Comparison of ENCODE assay signal across 8 cellular contexts in the genomic region with DNA sequence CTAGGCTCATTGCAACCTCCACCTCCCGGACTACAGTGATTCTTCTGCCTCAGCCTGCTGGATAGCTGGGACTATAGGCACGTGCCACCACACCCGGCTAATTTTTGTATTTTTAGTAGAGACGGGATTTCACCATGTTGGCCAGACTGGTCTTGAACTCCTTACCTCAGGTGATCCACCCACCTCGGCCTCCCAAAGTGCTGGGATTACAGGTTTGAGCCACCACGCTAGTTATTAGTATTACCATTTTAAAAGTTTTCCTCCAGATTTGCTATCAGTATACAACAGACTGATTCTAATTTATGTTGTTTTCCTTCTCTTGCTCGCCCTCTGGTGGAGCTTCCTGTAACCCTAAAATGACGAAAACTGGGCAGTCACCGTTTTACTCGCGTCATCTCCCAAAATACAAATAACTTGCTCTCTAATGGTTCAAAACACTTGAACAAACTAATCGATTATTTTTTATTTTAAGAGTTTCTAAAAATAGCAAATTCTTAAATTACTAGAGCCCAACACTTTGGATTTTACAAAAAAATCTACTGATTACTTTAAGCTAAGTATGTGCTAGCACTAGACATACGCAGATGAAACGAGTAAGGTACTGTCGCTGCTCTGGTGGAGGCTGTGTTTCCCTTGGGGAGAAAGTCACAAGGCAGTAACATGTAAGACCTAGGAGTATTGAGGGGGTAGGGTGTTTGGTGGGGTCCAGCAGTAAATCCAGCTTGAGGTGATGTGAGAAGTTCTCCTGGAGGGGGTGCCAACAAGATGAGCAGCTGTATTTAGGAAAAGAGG.
DNase-seq lines count a peak whose midpoint lies in the region; ATAC-seq, FAIRE-seq and TF ChIP-seq lines count a peak whose summit lies in the region.

No MANE protein-coding gene starts in this region.

- H3F3A ChIP-seq in GM23338 (replicated peaks; ENCODE audit: low read depth) = no peaks in the 10 kb centered on the region

- H3K4me1 Mint-ChIP-seq in GM23338 = peaks cover 3% of the 10 kb centered on the region; the same call in 2 of the 3 replicates

- H3K4me3 ChIP-seq in GM23338 = no peak overlapping the region
- no peak overlapping the region for H3K4me3 ChIP-seq in MG63
- no peak overlapping the region for H3K4me3 ChIP-seq in astrocyte of the cerebellum (ENCODE audit: low read depth, low read length)
- H3K4me3 ChIP-seq in iPS DF 6.9 (ENCODE audit: low read length) = no peak overlapping the region
- H3K4me3 ChIP-seq in spleen = peak overlapping the region in 5 of 8 donors; percentile 6 to 47 (median 16)

- TF ChIP-seq CTCF in GM23338 (conservative IDR thresholded peaks at IDR 0.05; ENCODE audit: low read depth in 2 of 2) (peak; percentile 75 to 84), astrocyte of the cerebellum (IDR thresholded peaks at IDR 0.05; ENCODE audit: low read depth, low read length, missing control alignments) (peak; percentile 62), spleen (IDR thresholded peaks at IDR 0.05 in 8 of 11, conservative IDR thresholded peaks at IDR 0.05 in 3 of 11) (peak; percentile 32 to 84 (median 78))

- no peak overlapping the region for H3K27ac Mint-ChIP-seq in GM23338

- no peaks in the 10 kb centered on the region for H3K9me2 ChIP-seq in GM23338 (ENCODE audit: insufficient read depth)

- H3K4me1 ChIP-seq in GM23338 (ENCODE audit: insufficient read depth) = no peaks in the 10 kb centered on the region
- no peaks in the 10 kb centered on the region for H3K4me1 ChIP-seq in iPS DF 6.9 (ENCODE audit: control insufficient read depth, insufficient read depth, low read length)
- peaks cover 0 to 15% (median 5%) of the 10 kb centered on the region in 6 donors for H3K4me1 ChIP-seq in spleen

- in situ Hi-C loops in astrocyte of the cerebellum (cut with HindIII; ENCODE audit: low sequenced_read_pairs) = no loop called here

- peak; percentile 88 for ATAC-seq in GM23338

- peak; percentile 79 for DNase-seq in GM23338 (ENCODE audit: low spot score)
- DNase-seq in MG63 = peak; percentile 27
- peak; percentile 11 for DNase-seq in T1000 (lab: John Stamatoyannopoulos, UW)
- peak; percentile 34 for DNase-seq in astrocyte of the cerebellum (ENCODE audit: low read depth)
- peak; percentile 41 for DNase-seq in iPS DF 6.9 (ENCODE audit: low read depth, low spot score)
- no peak for DNase-seq in spleen
- no peak for DNase-seq in ecto neural progenitor cell (ENCODE audit: low spot score)

- no peak overlapping the region for H3K27ac ChIP-seq in GM23338 (ENCODE audit: low read depth)
- no peak overlapping the region for H3K27ac ChIP-seq in iPS DF 6.9 (ENCODE audit: low read length)
- H3K27ac ChIP-seq in spleen = peak overlapping the region in 7 of 8 donors; percentile 13 to 65 (median 49)

- peaks cover 6% of the 10 kb centered on the region; the same call in 2 of the 3 replicates for H3K36me3 Mint-ChIP-seq in GM23338 (ENCODE audit: low read depth)

- H3K9me3 ChIP-seq in MG63 (no peaks in the 10 kb centered on the region), iPS DF 6.9 (ENCODE audit: control insufficient read depth, insufficient read depth, low read length) (no peaks in the 10 kb centered on the region), spleen (peaks cover 0 to 16% (median 10%) of the 10 kb centered on the region in 8 donors)

- H3K79me2 ChIP-seq in GM23338 (replicated peaks; ENCODE audit: insufficient read depth) = no peaks in the 10 kb centered on the region

- H3K27me3 ChIP-seq in GM23338 (ENCODE audit: insufficient read depth) (no peaks in the 10 kb centered on the region), MG63 (no peaks in the 10 kb centered on the region), iPS DF 6.9 (ENCODE audit: control insufficient read depth, insufficient read depth, low read length) (no peaks in the 10 kb centered on the region), spleen (replicated peaks in 1 of 7) (no peaks in the 10 kb centered on the region)

- no peak for TF ChIP-seq POLR2A in spleen (IDR thresholded peaks at IDR 0.05)

- H2AFZ ChIP-seq in GM23338 = peak overlapping the region; percentile 45; the same call in 1 of the 2 replicates

- H3K36me3 ChIP-seq in GM23338 (ENCODE audit: insufficient read depth) (no peaks in the 10 kb centered on the region), MG63 (peaks cover 15% of the 10 kb centered on the region; the same call in 1 of the 2 replicates), iPS DF 6.9 (ENCODE audit: control insufficient read depth, insufficient read depth, low read length) (no peaks in the 10 kb centered on the region), spleen (peaks cover 0 to under 1% (median 0%) of the 10 kb centered on the region in 6 donors)

- no peaks in the 10 kb centered on the region for H3K27me3 Mint-ChIP-seq in GM23338 (ENCODE audit: insufficient read depth, low read depth, poor library complexity)

- no CpG with 5 or more reads among the region's 15 CpGs for WGBS in iPS DF 6.9 (ENCODE audit: insufficient coverage, insufficient read length)
- WGBS in spleen, 5 donors = 14 to 26% (median 21%) methylated on average over 15 of the region's 15 CpGs

- peak; percentile 77 for FAIRE-seq in G401.6 (lab: Jason Lieb, UNC)

- H3K4me2 ChIP-seq in GM23338 = no peak overlapping the region

- H4K20me1 ChIP-seq in GM23338 (replicated peaks; ENCODE audit: insufficient read depth) = no peaks in the 10 kb centered on the region

- intact Hi-C loops in spleen (cut with DNase I; ENCODE audit: low total_unique reads) = loop anchor here (10.0 kb wide), 1 partner anchor 53 kb away; no protein-coding TSS in a partner anchor

- H3K9me3 Mint-ChIP-seq in GM23338 = peaks cover 6% of the 10 kb centered on the region; the same call in 1 of the 3 replicates

- H3K4me3 Mint-ChIP-seq in GM23338 = no peak overlapping the region

TF ChIP-seq in GM23338, 12 proteins besides CTCF, POLR2A, EP300 and RAD21:
- 0 out of 2 replicates have a peak, but pooled peaks have one; percentile 21 for TF ChIP-seq CREB1 (CRISPR knock-in tag; IDR thresholded peaks at IDR 0.05; ENCODE audit: low read depth)
- TF ChIP-seq, protein P1, sequence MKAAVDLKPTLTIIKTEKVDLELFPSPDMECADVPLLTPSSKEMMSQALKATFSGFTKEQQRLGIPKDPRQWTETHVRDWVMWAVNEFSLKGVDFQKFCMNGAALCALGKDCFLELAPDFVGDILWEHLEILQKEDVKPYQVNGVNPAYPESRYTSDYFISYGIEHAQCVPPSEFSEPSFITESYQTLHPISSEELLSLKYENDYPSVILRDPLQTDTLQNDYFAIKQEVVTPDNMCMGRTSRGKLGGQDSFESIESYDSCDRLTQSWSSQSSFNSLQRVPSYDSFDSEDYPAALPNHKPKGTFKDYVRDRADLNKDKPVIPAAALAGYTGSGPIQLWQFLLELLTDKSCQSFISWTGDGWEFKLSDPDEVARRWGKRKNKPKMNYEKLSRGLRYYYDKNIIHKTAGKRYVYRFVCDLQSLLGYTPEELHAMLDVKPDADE (IDR thresholded peaks at IDR 0.05) = no peak
TF ChIP-seq in GM23338: peak in this region for 1.

Comparison
In these comparisons a context has a peak if more than half of its experiments do, and no peak if none do; other contexts are left out.
1. DNase-seq: peak in GM23338 (single experiment), MG63 (single experiment), T1000 (single experiment), astrocyte of the cerebellum (single experiment) and iPS DF 6.9 (single experiment); none in spleen (single experiment) and ecto neural progenitor cell (single experiment).
2. H3K27ac ChIP-seq: peak in spleen (7 of 8); none in GM23338 (single experiment) and iPS DF 6.9 (single experiment).
3. H3K4me3 ChIP-seq: peak in spleen (5 of 8); none in GM23338 (single experiment), MG63 (single experiment), astrocyte of the cerebellum (single experiment) and iPS DF 6.9 (single experiment).
4. Peak in every context shown above with its lines, with median percentiles within 50 percentile points of each other: CTCF ChIP-seq.